In genomic region chrX:149723719-149724118, GRCh38 we compare ENCODE assay signal across 2 cellular contexts. TPM values are rescaled to one million over a fixed set of nuclear protein-coding genes. Genes with fewer than 3 reads are reported as not detected.
"Had no signal": no experiment of that assay in that cellular context is flagged by ENCODE, and none has a peak within 500 bp of the region (broad histone marks: within the 10 kb centered on the region; RNA-seq: fewer than 3 reads in every experiment).

No MANE protein-coding gene starts in this region.

RNA-seq across cellular contexts. Expression of gene MAGEA11, which starts 11.9 kb away (rescaled TPM):
- total RNA-seq: G401, GM12878 had no signal

RNA-seq across cellular contexts. Expression of gene MAGEA9, which starts 58.0 kb away (rescaled TPM):
- total RNA-seq: G401, GM12878 had no signal
- polyA plus RNA-seq: GM12878 had no signal
